19 cellular contexts compared by ENCODE assay signal in genomic region chrX:115687595-115687994, GRCh38.
"Had no signal": no experiment of that assay in that cellular context is flagged by ENCODE, and none has a peak within 500 bp of the region (broad histone marks: within the 10 kb centered on the region; RNA-seq: fewer than 3 reads in every experiment).

No MANE protein-coding gene starts in this region.

- DNase-seq: caudate nucleus; cortex of kidney; dorsolateral prefrontal cortex; effector CD8-positive, alpha-beta T cell; gastrocnemius medialis; mesendoderm; natural killer cell; psoas muscle; retina; stimulated activated CD4-positive, alpha-beta T cell treated with anti-CD3 and anti-CD28 coated beads, Interleukin-2, amount 100 ng/mL, for 24 hours; stimulated activated CD4-positive, alpha-beta T cell treated with anti-CD3 and anti-CD28 coated beads, Interleukin-4, amount 100 ng/mL, for 4 hours; stimulated activated naive B cell treated with anti-CD40 and anti-IgM and Interleukin-4, amounts not matched to agents 10 μg/mL and 1 μg/mL and 100 μg/mL, for 72 hours; stimulated activated naive CD8-positive, alpha-beta T cell treated with anti-CD3 and anti-CD28 coated beads, Interleukin-15, amount 100 ng/mL, for 72 hours; testis; upper lobe of right lung had no signal

- H3K27me3 ChIP-seq: esophagus muscularis mucosa, testis, upper lobe of right lung had no signal

- H3K9me3 Mint-ChIP-seq: natural killer cell; stimulated activated naive B cell treated with anti-CD40 and anti-IgM and Interleukin-4, amounts not matched to agents 10 μg/mL and 1 μg/mL and 100 μg/mL, for 72 hours; stimulated activated naive CD8-positive, alpha-beta T cell treated with anti-CD3 and anti-CD28 coated beads, Interleukin-15, amount 100 ng/mL, for 72 hours had no signal

- H3K27ac Mint-ChIP-seq: natural killer cell; stimulated activated naive B cell treated with anti-CD40 and anti-IgM and Interleukin-4, amounts not matched to agents 10 μg/mL and 1 μg/mL and 100 μg/mL, for 72 hours; stimulated activated naive CD8-positive, alpha-beta T cell treated with anti-CD3 and anti-CD28 coated beads, Interleukin-15, amount 100 ng/mL, for 72 hours had no signal

- H3K9me3 ChIP-seq: esophagus muscularis mucosa, gastrocnemius medialis, psoas muscle, testis, tibial nerve, upper lobe of right lung had no signal

- H3K4me3 ChIP-seq: dorsolateral prefrontal cortex, esophagus muscularis mucosa, gastrocnemius medialis, psoas muscle, testis, tibial nerve, upper lobe of right lung had no signal

- H3K36me3 ChIP-seq: esophagus muscularis mucosa, gastrocnemius medialis, tibial nerve, upper lobe of right lung had no signal

- H3K4me1 Mint-ChIP-seq: natural killer cell; stimulated activated naive B cell treated with anti-CD40 and anti-IgM and Interleukin-4, amounts not matched to agents 10 μg/mL and 1 μg/mL and 100 μg/mL, for 72 hours; stimulated activated naive CD8-positive, alpha-beta T cell treated with anti-CD3 and anti-CD28 coated beads, Interleukin-15, amount 100 ng/mL, for 72 hours had no signal

- H3K4me1 ChIP-seq: gastrocnemius medialis, psoas muscle, testis, upper lobe of right lung had no signal

- ATAC-seq: gastrocnemius medialis; natural killer cell; psoas muscle; sciatic nerve; stimulated activated naive B cell treated with anti-CD40 and anti-IgM and Interleukin-4, amounts not matched to agents 10 μg/mL and 1 μg/mL and 100 μg/mL, for 72 hours; stimulated activated naive CD8-positive, alpha-beta T cell treated with anti-CD3 and anti-CD28 coated beads, Interleukin-15, amount 100 ng/mL, for 72 hours; upper lobe of right lung had no signal

- H3K27ac ChIP-seq: dorsolateral prefrontal cortex, epithelial cell of prostate, esophagus muscularis mucosa, gastrocnemius medialis, psoas muscle, testis, tibial nerve, upper lobe of right lung had no signal

- H3K4me3 Mint-ChIP-seq: natural killer cell; stimulated activated naive B cell treated with anti-CD40 and anti-IgM and Interleukin-4, amounts not matched to agents 10 μg/mL and 1 μg/mL and 100 μg/mL, for 72 hours; stimulated activated naive CD8-positive, alpha-beta T cell treated with anti-CD3 and anti-CD28 coated beads, Interleukin-15, amount 100 ng/mL, for 72 hours had no signal

- H3K36me3 Mint-ChIP-seq: natural killer cell; stimulated activated naive B cell treated with anti-CD40 and anti-IgM and Interleukin-4, amounts not matched to agents 10 μg/mL and 1 μg/mL and 100 μg/mL, for 72 hours had no signal
